10 cellular contexts compared by ENCODE assay signal in genomic region chr6:134063121-134063965, GRCh38. TPM values are rescaled to one million over a fixed set of nuclear protein-coding genes. Genes with fewer than 3 reads are reported as not detected.
DNase-seq lines count a peak whose midpoint lies in the region; ATAC-seq and TF ChIP-seq lines count a peak whose summit lies in the region.
"Had no signal": no experiment of that assay in that cellular context is flagged by ENCODE, and none has a peak within 500 bp of the region (broad histone marks: within the 10 kb centered on the region; RNA-seq: fewer than 3 reads in every experiment).

No MANE protein-coding gene starts in this region.

- no peaks in the 10 kb centered on the region for H3K4me1 ChIP-seq in prostate gland (replicated peaks)

- DNase-seq in DMS 273 (lab: John Stamatoyannopoulos, UW; ENCODE audit: unreplicated experiment): peak; percentile 38
- no peak for DNase-seq in DMS 273 treated with DMSO at 0.1 percent for 48 hours (lab: John Stamatoyannopoulos, UW)
- DNase-seq in NCI-H774 (lab: John Stamatoyannopoulos, UW): peak; percentile 39
- peak; percentile 31 for DNase-seq in fibroblast of gingiva (ENCODE audit: low read depth)
- DNase-seq in prostate gland (ENCODE audit: low spot score): no peak
- DNase-seq in activated naive CD8-positive, alpha-beta T cell treated with anti-CD3 and anti-CD28 coated beads, Interleukin-2, amount 50 U/mL, for 24 hours: no peak
- no peak for DNase-seq in ecto neural progenitor cell (ENCODE audit: low spot score)

- H3K9me3 ChIP-seq in prostate gland: no peaks in the 10 kb centered on the region

- H3K4me1 Mint-ChIP-seq in activated naive CD8-positive, alpha-beta T cell treated with anti-CD3 and anti-CD28 coated beads, Interleukin-2, amount 50 U/mL, for 24 hours: peaks cover 2% of the 10 kb centered on the region

- no peaks in the 10 kb centered on the region for H3K27me3 ChIP-seq in prostate gland (replicated peaks; ENCODE audit: insufficient read depth)

- TF ChIP-seq CTCF in prostate gland (IDR thresholded peaks at IDR 0.05): no peak

- peak overlapping the region; percentile 34 to 58 for H3K27ac ChIP-seq in prostate gland
- H3K27ac ChIP-seq: 22Rv1, SK-N-MC had no signal

- no peaks in the 10 kb centered on the region for H3K36me3 Mint-ChIP-seq in activated naive CD8-positive, alpha-beta T cell treated with anti-CD3 and anti-CD28 coated beads, Interleukin-2, amount 50 U/mL, for 24 hours (ENCODE audit: low read depth)

- no peaks in the 10 kb centered on the region for H3K27me3 Mint-ChIP-seq in activated naive CD8-positive, alpha-beta T cell treated with anti-CD3 and anti-CD28 coated beads, Interleukin-2, amount 50 U/mL, for 24 hours

- no peak overlapping the region for H3K4me3 Mint-ChIP-seq in activated naive CD8-positive, alpha-beta T cell treated with anti-CD3 and anti-CD28 coated beads, Interleukin-2, amount 50 U/mL, for 24 hours

- H3K9me3 Mint-ChIP-seq in activated naive CD8-positive, alpha-beta T cell treated with anti-CD3 and anti-CD28 coated beads, Interleukin-2, amount 50 U/mL, for 24 hours: no peaks in the 10 kb centered on the region

- intact Hi-C loops in prostate gland (cut with DNase I): loop anchor here (1.0 to 10.0 kb wide), 2 partner anchors 90 to 139 kb away; no protein-coding TSS in a partner anchor

- no peak for TF ChIP-seq POLR2A in prostate gland (IDR thresholded peaks at IDR 0.05)

- WGBS in prostate gland: 53% methylated on average over 10 of the region's 10 CpGs

- no peak overlapping the region for H3K4me3 ChIP-seq in prostate gland
- H3K4me3 ChIP-seq: SK-N-MC had no signal

- no peak for ATAC-seq in GM21381 (IDR thresholded peaks at IDR 0.05; ENCODE audit: unreplicated experiment)
- no peak for ATAC-seq in activated naive CD8-positive, alpha-beta T cell treated with anti-CD3 and anti-CD28 coated beads, Interleukin-2, amount 50 U/mL, for 24 hours

- no peaks in the 10 kb centered on the region for H3K36me3 ChIP-seq in prostate gland

- no peak overlapping the region for H3K27ac Mint-ChIP-seq in activated naive CD8-positive, alpha-beta T cell treated with anti-CD3 and anti-CD28 coated beads, Interleukin-2, amount 50 U/mL, for 24 hours

RNA-seq across cellular contexts. Expression of gene SLC2A12, which starts 10.9 kb away (rescaled TPM):
- total RNA-seq in prostate gland: 10 to 100 TPM; 15.2 to 49.0 TPM

Comparison
In these comparisons a context has a peak if more than half of its experiments do, and no peak if none do; other contexts are left out.
1. DNase-seq: peak in DMS 273 (single experiment), NCI-H774 (single experiment) and fibroblast of gingiva (single experiment); none in DMS 273 treated with DMSO at 0.1 percent for 48 hours (single experiment), prostate gland (single experiment), activated naive CD8-positive, alpha-beta T cell treated with anti-CD3 and anti-CD28 coated beads, Interleukin-2, amount 50 U/mL, for 24 hours (single experiment) and ecto neural progenitor cell (single experiment).